ENCODE assay signal across 8 cellular contexts in genomic region chr15:94777037-94777436, GRCh38.
"Had no signal": no experiment of that assay in that cellular context is flagged by ENCODE, and none has a peak within 500 bp of the region (broad histone marks: within the 10 kb centered on the region; RNA-seq: fewer than 3 reads in every experiment).

No MANE protein-coding gene starts in this region.

- H3K27me3 Mint-ChIP-seq: IgD-negative memory B cell had no signal

- H3K27ac Mint-ChIP-seq: HFFc6, IgD-negative memory B cell had no signal

- H3K9me3 ChIP-seq: HAP-1 had no signal

- H3K4me1 ChIP-seq: HAP-1 had no signal

- H3K36me3 ChIP-seq: HAP-1 had no signal

- H3K4me3 ChIP-seq: HAP-1 had no signal

- H3K4me3 Mint-ChIP-seq: HFFc6, IgD-negative memory B cell had no signal

- DNase-seq: GOT3, H7, HFFc6 had no signal

- H3K27ac ChIP-seq: HL-60 had no signal

- H3K36me3 Mint-ChIP-seq: IgD-negative memory B cell had no signal

- H3K4me1 Mint-ChIP-seq: IgD-negative memory B cell had no signal

- ATAC-seq: HCT116, HepG2 had no signal
